In the genomic region with DNA sequence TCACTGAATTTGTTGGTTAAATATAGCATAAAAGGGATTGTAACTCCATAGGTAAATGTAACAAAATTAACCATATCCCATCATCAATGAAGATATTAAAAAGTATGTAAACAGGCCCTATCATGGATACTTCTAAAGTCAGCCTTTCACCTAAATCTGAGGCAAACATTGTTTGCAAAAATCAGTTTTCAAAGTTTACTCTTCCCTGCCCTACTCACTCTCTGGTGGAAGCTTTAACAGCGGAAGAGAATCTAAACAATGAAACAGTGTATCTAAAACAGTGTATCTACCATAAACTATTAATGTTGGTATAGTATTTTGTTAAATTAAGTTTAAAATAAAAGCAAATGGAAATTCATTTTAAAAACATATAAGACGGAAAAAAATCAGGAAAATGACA, we compare ENCODE assay signal across 1 cellular context.
TF ChIP-seq lines count a peak whose summit lies in the region.

No MANE protein-coding gene starts in this region.

TF ChIP-seq in GM23338, 12 proteins besides CTCF, POLR2A, EP300 and RAD21:
- TF ChIP-seq, protein P1, sequence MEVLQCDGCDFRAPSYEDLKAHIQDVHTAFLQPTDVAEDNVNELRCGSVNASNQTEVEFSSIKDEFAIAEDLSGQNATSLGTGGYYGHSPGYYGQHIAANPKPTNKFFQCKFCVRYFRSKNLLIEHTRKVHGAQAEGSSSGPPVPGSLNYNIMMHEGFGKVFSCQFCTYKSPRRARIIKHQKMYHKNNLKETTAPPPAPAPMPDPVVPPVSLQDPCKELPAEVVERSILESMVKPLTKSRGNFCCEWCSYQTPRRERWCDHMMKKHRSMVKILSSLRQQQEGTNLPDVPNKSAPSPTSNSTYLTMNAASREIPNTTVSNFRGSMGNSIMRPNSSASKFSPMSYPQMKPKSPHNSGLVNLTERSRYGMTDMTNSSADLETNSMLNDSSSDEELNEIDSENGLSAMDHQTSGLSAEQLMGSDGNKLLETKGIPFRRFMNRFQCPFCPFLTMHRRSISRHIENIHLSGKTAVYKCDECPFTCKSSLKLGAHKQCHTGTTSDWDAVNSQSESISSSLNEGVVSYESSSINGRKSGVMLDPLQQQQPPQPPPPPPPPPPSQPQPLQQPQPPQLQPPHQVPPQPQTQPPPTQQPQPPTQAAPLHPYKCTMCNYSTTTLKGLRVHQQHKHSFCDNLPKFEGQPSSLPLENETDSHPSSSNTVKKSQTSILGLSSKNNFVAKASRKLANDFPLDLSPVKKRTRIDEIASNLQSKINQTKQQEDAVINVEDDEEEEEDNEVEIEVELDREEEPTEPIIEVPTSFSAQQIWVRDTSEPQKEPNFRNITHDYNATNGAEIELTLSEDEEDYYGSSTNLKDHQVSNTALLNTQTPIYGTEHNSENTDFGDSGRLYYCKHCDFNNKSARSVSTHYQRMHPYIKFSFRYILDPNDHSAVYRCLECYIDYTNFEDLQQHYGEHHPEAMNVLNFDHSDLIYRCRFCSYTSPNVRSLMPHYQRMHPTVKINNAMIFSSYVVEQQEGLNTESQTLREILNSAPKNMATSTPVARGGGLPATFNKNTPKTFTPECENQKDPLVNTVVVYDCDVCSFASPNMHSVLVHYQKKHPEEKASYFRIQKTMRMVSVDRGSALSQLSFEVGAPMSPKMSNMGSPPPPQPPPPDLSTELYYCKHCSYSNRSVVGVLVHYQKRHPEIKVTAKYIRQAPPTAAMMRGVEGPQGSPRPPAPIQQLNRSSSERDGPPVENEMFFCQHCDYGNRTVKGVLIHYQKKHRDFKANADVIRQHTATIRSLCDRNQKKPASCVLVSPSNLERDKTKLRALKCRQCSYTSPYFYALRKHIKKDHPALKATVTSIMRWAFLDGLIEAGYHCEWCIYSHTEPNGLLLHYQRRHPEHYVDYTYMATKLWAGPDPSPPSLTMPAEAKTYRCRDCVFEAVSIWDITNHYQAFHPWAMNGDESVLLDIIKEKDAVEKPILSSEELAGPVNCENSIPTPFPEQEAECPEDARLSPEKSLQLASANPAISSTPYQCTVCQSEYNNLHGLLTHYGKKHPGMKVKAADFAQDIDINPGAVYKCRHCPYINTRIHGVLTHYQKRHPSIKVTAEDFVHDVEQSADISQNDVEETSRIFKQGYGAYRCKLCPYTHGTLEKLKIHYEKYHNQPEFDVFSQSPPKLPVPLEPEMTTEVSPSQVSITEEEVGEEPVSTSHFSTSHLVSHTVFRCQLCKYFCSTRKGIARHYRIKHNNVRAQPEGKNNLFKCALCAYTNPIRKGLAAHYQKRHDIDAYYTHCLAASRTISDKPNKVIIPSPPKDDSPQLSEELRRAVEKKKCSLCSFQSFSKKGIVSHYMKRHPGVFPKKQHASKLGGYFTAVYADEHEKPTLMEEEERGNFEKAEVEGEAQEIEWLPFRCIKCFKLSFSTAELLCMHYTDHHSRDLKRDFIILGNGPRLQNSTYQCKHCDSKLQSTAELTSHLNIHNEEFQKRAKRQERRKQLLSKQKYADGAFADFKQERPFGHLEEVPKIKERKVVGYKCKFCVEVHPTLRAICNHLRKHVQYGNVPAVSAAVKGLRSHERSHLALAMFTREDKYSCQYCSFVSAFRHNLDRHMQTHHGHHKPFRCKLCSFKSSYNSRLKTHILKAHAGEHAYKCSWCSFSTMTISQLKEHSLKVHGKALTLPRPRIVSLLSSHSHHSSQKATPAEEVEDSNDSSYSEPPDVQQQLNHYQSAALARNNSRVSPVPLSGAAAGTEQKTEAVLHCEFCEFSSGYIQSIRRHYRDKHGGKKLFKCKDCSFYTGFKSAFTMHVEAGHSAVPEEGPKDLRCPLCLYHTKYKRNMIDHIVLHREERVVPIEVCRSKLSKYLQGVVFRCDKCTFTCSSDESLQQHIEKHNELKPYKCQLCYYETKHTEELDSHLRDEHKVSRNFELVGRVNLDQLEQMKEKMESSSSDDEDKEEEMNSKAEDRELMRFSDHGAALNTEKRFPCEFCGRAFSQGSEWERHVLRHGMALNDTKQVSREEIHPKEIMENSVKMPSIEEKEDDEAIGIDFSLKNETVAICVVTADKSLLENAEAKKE (CRISPR knock-in tag; IDR thresholded peaks at IDR 0.05) = no peak
- TF ChIP-seq CREB1 (CRISPR knock-in tag; IDR thresholded peaks at IDR 0.05; ENCODE audit: low read depth) (no peak), STAT1 (IDR thresholded peaks at IDR 0.05; ENCODE audit: unreplicated experiment) (no peak), EZH2phosphoT487 (IDR thresholded peaks at IDR 0.05; ENCODE audit: unreplicated experiment) (no peak), EZH2 (IDR thresholded peaks at IDR 0.05; ENCODE audit: low read depth, unreplicated experiment) (no peak), ZNF331 (CRISPR knock-in tag; IDR thresholded peaks at IDR 0.05; ENCODE audit: low read depth) (no peak)
- TF ChIP-seq, protein P2, sequence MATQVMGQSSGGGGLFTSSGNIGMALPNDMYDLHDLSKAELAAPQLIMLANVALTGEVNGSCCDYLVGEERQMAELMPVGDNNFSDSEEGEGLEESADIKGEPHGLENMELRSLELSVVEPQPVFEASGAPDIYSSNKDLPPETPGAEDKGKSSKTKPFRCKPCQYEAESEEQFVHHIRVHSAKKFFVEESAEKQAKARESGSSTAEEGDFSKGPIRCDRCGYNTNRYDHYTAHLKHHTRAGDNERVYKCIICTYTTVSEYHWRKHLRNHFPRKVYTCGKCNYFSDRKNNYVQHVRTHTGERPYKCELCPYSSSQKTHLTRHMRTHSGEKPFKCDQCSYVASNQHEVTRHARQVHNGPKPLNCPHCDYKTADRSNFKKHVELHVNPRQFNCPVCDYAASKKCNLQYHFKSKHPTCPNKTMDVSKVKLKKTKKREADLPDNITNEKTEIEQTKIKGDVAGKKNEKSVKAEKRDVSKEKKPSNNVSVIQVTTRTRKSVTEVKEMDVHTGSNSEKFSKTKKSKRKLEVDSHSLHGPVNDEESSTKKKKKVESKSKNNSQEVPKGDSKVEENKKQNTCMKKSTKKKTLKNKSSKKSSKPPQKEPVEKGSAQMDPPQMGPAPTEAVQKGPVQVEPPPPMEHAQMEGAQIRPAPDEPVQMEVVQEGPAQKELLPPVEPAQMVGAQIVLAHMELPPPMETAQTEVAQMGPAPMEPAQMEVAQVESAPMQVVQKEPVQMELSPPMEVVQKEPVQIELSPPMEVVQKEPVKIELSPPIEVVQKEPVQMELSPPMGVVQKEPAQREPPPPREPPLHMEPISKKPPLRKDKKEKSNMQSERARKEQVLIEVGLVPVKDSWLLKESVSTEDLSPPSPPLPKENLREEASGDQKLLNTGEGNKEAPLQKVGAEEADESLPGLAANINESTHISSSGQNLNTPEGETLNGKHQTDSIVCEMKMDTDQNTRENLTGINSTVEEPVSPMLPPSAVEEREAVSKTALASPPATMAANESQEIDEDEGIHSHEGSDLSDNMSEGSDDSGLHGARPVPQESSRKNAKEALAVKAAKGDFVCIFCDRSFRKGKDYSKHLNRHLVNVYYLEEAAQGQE (IDR thresholded peaks at IDR 0.05; ENCODE audit: unreplicated experiment) = no peak
- TF ChIP-seq, protein P3, sequence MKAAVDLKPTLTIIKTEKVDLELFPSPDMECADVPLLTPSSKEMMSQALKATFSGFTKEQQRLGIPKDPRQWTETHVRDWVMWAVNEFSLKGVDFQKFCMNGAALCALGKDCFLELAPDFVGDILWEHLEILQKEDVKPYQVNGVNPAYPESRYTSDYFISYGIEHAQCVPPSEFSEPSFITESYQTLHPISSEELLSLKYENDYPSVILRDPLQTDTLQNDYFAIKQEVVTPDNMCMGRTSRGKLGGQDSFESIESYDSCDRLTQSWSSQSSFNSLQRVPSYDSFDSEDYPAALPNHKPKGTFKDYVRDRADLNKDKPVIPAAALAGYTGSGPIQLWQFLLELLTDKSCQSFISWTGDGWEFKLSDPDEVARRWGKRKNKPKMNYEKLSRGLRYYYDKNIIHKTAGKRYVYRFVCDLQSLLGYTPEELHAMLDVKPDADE (IDR thresholded peaks at IDR 0.05) = no peak
